Comparison of ENCODE assay signal across 8 cellular contexts in genomic region chr17:54891176-54891821, GRCh38. TPM values are rescaled to one million over a fixed set of nuclear protein-coding genes. Genes with fewer than 3 reads are reported as not detected.
DNase-seq lines count a peak whose midpoint lies in the region; ATAC-seq, FAIRE-seq and TF ChIP-seq lines count a peak whose summit lies in the region.

No MANE protein-coding gene starts in this region.

- intact Hi-C loops in left lung (cut with DNase I), result no loop called here

- H3K9me3 ChIP-seq in left lung, result no peaks in the 10 kb centered on the region

- H3K27ac ChIP-seq in left lung, result no peak overlapping the region

- ATAC-seq in HG02798 (IDR thresholded peaks at IDR 0.05; ENCODE audit: poor library complexity, unreplicated experiment) (peak; percentile 57), left lung (peak; percentile 87), HG03520 (IDR thresholded peaks at IDR 0.05; ENCODE audit: unreplicated experiment) (no peak), GM21786 (IDR thresholded peaks at IDR 0.05; ENCODE audit: unreplicated experiment) (no peak)

- no peaks in the 10 kb centered on the region for H3K36me3 ChIP-seq in left lung

- peak; percentile 38 for FAIRE-seq in D721Med (lab: Jason Lieb, UNC)

- in situ Hi-C loops in T47D (cut with HindIII; ENCODE audit: low pct_unique_long_range_greater_than_20kb, low sequenced_read_pairs), result no loop called here

- DNase-seq in D721Med (ENCODE audit: insufficient read length, low spot score) (no peak), NCI-H524 (lab: John Stamatoyannopoulos, UW) (peak; percentile 42 to 82), T47D (ENCODE audit: low read depth in 1 of 2, low spot score in 1 of 2) (peak; percentile 47 to 77), left lung (no peak), GDM1 (lab: John Stamatoyannopoulos, UW) (no peak)

- no peak overlapping the region for H3K4me3 ChIP-seq in left lung

- TF ChIP-seq CTCF in D721Med (IDR thresholded peaks at IDR 0.05; ENCODE audit: insufficient read depth, missing control alignments) (peak; percentile 69), left lung (IDR thresholded peaks at IDR 0.05) (peak in 1 of 2 donors; percentile 28)

- no peaks in the 10 kb centered on the region for H3K27me3 ChIP-seq in left lung

- H3K4me1 ChIP-seq in left lung, result no peaks in the 10 kb centered on the region

RNA-seq across cellular contexts. Expression of gene TOM1L1, which starts 9.4 kb away (rescaled TPM):
- total RNA-seq in left lung, result 10 to 100 TPM; 33.8 to 41.5 TPM

Comparison
In these comparisons a context has a peak if more than half of its experiments do, and no peak if none do; other contexts are left out.
1. DNase-seq: peak in NCI-H524 (2 of 2) and T47D (2 of 2); none in D721Med (single experiment), left lung (0 of 2) and GDM1 (single experiment).
2. ATAC-seq: peak in HG02798 (single experiment) and left lung (single experiment); none in HG03520 (single experiment) and GM21786 (single experiment).